21 cellular contexts compared by ENCODE assay signal in the genomic region with DNA sequence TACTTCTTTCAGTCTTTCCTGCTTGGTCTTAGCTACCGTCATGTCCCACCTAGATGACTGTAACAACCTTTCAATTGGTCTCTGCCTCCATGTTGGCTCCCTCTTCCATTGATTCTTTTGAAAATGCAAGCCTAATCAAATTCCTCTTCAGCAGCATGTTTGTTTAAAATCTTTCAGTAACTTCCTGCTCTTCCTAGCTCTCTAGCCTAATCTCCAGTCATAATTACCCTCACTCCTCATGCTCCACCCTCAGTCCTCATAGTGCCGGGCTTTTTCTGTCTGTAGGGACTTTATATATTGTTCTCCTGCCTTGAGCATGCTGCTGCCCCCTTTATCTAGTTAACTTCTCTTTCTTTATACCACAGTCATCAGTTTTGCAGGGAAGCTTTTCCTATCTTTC. TPM values are rescaled to one million over a fixed set of nuclear protein-coding genes. Genes with fewer than 3 reads are reported as not detected.
DNase-seq lines count a peak whose midpoint lies in the region; ATAC-seq, FAIRE-seq and TF ChIP-seq lines count a peak whose summit lies in the region.
"Had no signal": no experiment of that assay in that cellular context is flagged by ENCODE, and none has a peak within 500 bp of the region (broad histone marks: within the 10 kb centered on the region; RNA-seq: fewer than 3 reads in every experiment).

No MANE protein-coding gene starts in this region.

- TF ChIP-seq CTCF in glutamatergic neuron (IDR thresholded peaks at IDR 0.05; ENCODE audit: partially characterized antibody, unreplicated experiment) (no peak), osteocyte (IDR thresholded peaks at IDR 0.05) (no peak)

- no peak for DNase-seq in GM12892 (ENCODE audit: insufficient read length)
- no peak for DNase-seq in T-helper 17 cell
- DNase-seq in glutamatergic neuron = no peak
- no peak for DNase-seq in osteocyte (ENCODE audit: extremely low spot score, unreplicated experiment)
- no peak for DNase-seq in pons (ENCODE audit: low spot score)
- no peak for DNase-seq in activated CD4-positive, alpha-beta T cell treated with anti-CD3 and anti-CD28 coated beads, Interleukin-2, amount 10 ng/mL, durations not matched to agents 7 days and 5 days
- DNase-seq in OCI-M1 (lab: John Stamatoyannopoulos, UW) = no peak
- DNase-seq in natural killer cell treated with Interleukin-12 subunit alpha and Interleukin-12 subunit beta and Interleukin-15 and Interleukin-18, amount 100 ng/mL, for 72 hours (ENCODE audit: low spot score) = no peak
- DNase-seq: ACHN; CD4-positive, alpha-beta T cell; DMS79 treated with DMSO at 0.1 percent for 48 hours; GDM1; KBM-7; NCI-H1436 treated with DMSO at 0.1 percent for 48 hours; NCI-H2081; NCI-H2227 treated with DMSO at 0.1 percent for 48 hours; NCI-H69; NK-92 treated with Interleukin-12 subunit alpha and Interleukin-12 subunit beta, amount 100 ng/mL, for 24 hours; PC-9; SK-N-SH had no signal

- ATAC-seq in T-helper 17 cell = no peak
- no peak for ATAC-seq in natural killer cell treated with Interleukin-12 subunit alpha and Interleukin-12 subunit beta and Interleukin-15 and Interleukin-18, amount 100 ng/mL, for 72 hours

- TF ChIP-seq POLR2A in GM12892 (IDR thresholded peaks at IDR 0.05; ENCODE audit: low read depth, low read length) = no peak

- no peaks in the 10 kb centered on the region for H3K9me3 ChIP-seq in T-helper 17 cell (ENCODE audit: control insufficient read depth, low read length, poor library complexity, severe bottlenecking)
- H3K9me3 ChIP-seq: SK-N-SH had no signal

- H3K4me1 Mint-ChIP-seq in T-helper 17 cell (peaks cover 11% of the 10 kb centered on the region), glutamatergic neuron (ENCODE audit: low read depth, unreplicated experiment) (peaks cover 9% of the 10 kb centered on the region), osteocyte (ENCODE audit: unreplicated experiment) (peaks cover 33% of the 10 kb centered on the region)
- H3K4me1 Mint-ChIP-seq in activated CD4-positive, alpha-beta T cell treated with anti-CD3 and anti-CD28 coated beads, Interleukin-2, amount 10 ng/mL, durations not matched to agents 7 days and 5 days = peaks cover 2% of the 10 kb centered on the region
- peaks cover 11 to 25% of the 10 kb centered on the region in 2 donors for H3K4me1 Mint-ChIP-seq in natural killer cell treated with Interleukin-12 subunit alpha and Interleukin-12 subunit beta and Interleukin-15 and Interleukin-18, amount 100 ng/mL, for 72 hours (ENCODE audit: low read depth in 2 of 2)

- H3K9me3 Mint-ChIP-seq in glutamatergic neuron (ENCODE audit: unreplicated experiment) (peaks cover 2% of the 10 kb centered on the region), osteocyte (ENCODE audit: unreplicated experiment) (no peaks in the 10 kb centered on the region)
- no peaks in the 10 kb centered on the region for H3K9me3 Mint-ChIP-seq in activated CD4-positive, alpha-beta T cell treated with anti-CD3 and anti-CD28 coated beads, Interleukin-2, amount 10 ng/mL, durations not matched to agents 7 days and 5 days
- H3K9me3 Mint-ChIP-seq in natural killer cell treated with Interleukin-12 subunit alpha and Interleukin-12 subunit beta and Interleukin-15 and Interleukin-18, amount 100 ng/mL, for 72 hours = no peaks in the 10 kb centered on the region
- H3K9me3 Mint-ChIP-seq: CD4-positive, alpha-beta T cell had no signal

- H3K4me3 Mint-ChIP-seq in T-helper 17 cell (no peak overlapping the region), glutamatergic neuron (ENCODE audit: unreplicated experiment) (peak overlapping the region; percentile 1), osteocyte (ENCODE audit: unreplicated experiment) (no peak overlapping the region)
- H3K4me3 Mint-ChIP-seq in activated CD4-positive, alpha-beta T cell treated with anti-CD3 and anti-CD28 coated beads, Interleukin-2, amount 10 ng/mL, durations not matched to agents 7 days and 5 days = no peak overlapping the region
- H3K4me3 Mint-ChIP-seq in natural killer cell treated with Interleukin-12 subunit alpha and Interleukin-12 subunit beta and Interleukin-15 and Interleukin-18, amount 100 ng/mL, for 72 hours = no peak overlapping the region
- H3K4me3 Mint-ChIP-seq: CD4-positive, alpha-beta T cell had no signal

- CTCF ChIA-PET in activated CD4-positive, alpha-beta T cell treated with anti-CD3 and anti-CD28 coated beads, Interleukin-2, amount 10 ng/mL, durations not matched to agents 7 days and 5 days (lab: Charles Lee) = no interaction called here

- POLR2A ChIA-PET in activated CD4-positive, alpha-beta T cell treated with anti-CD3 and anti-CD28 coated beads, Interleukin-2, amount 10 ng/mL, durations not matched to agents 7 days and 5 days (lab: Charles Lee) = no interaction called here

- FAIRE-seq in GM12892 (lab: Jason Lieb, UNC) = peak; percentile 42
- FAIRE-seq: H54 had no signal

- H3K36me3 Mint-ChIP-seq in T-helper 17 cell (ENCODE audit: low read depth) (no peaks in the 10 kb centered on the region), glutamatergic neuron (ENCODE audit: unreplicated experiment) (no peaks in the 10 kb centered on the region), osteocyte (ENCODE audit: unreplicated experiment) (no peaks in the 10 kb centered on the region)
- H3K36me3 Mint-ChIP-seq in activated CD4-positive, alpha-beta T cell treated with anti-CD3 and anti-CD28 coated beads, Interleukin-2, amount 10 ng/mL, durations not matched to agents 7 days and 5 days (ENCODE audit: low read depth) = peaks cover 5% of the 10 kb centered on the region
- H3K36me3 Mint-ChIP-seq in natural killer cell treated with Interleukin-12 subunit alpha and Interleukin-12 subunit beta and Interleukin-15 and Interleukin-18, amount 100 ng/mL, for 72 hours = peaks cover 6% of the 10 kb centered on the region

- H3K27me3 Mint-ChIP-seq in T-helper 17 cell (no peaks in the 10 kb centered on the region), glutamatergic neuron (ENCODE audit: unreplicated experiment) (no peaks in the 10 kb centered on the region), osteocyte (ENCODE audit: unreplicated experiment) (no peaks in the 10 kb centered on the region)
- no peaks in the 10 kb centered on the region for H3K27me3 Mint-ChIP-seq in activated CD4-positive, alpha-beta T cell treated with anti-CD3 and anti-CD28 coated beads, Interleukin-2, amount 10 ng/mL, durations not matched to agents 7 days and 5 days
- no peaks in the 10 kb centered on the region for H3K27me3 Mint-ChIP-seq in natural killer cell treated with Interleukin-12 subunit alpha and Interleukin-12 subunit beta and Interleukin-15 and Interleukin-18, amount 100 ng/mL, for 72 hours
- H3K27me3 Mint-ChIP-seq: CD4-positive, alpha-beta T cell had no signal

- H3K27ac Mint-ChIP-seq in T-helper 17 cell (peak overlapping the region; percentile 0), glutamatergic neuron (ENCODE audit: unreplicated experiment) (no peak overlapping the region), osteocyte (ENCODE audit: unreplicated experiment) (peak overlapping the region; percentile 36)
- no peak overlapping the region for H3K27ac Mint-ChIP-seq in activated CD4-positive, alpha-beta T cell treated with anti-CD3 and anti-CD28 coated beads, Interleukin-2, amount 10 ng/mL, durations not matched to agents 7 days and 5 days
- no peak overlapping the region for H3K27ac Mint-ChIP-seq in natural killer cell treated with Interleukin-12 subunit alpha and Interleukin-12 subunit beta and Interleukin-15 and Interleukin-18, amount 100 ng/mL, for 72 hours
- H3K27ac Mint-ChIP-seq: CD4-positive, alpha-beta T cell had no signal

RNA-seq across cellular contexts. Expression of a gene that starts 12.1 kb away (rescaled TPM):
- 91.6 TPM for polyA plus RNA-seq in GM12892 (2012; ENCODE audit: missing spikeins)
- 10 to 100 TPM; 13.2 to 20.4 TPM for total RNA-seq in T-helper 17 cell
- 27.5 TPM for total RNA-seq in glutamatergic neuron (ENCODE audit: unreplicated experiment)
- 44.4 and 46.0 TPM in 2 replicates for total RNA-seq in osteocyte
- total RNA-seq in activated CD4-positive, alpha-beta T cell treated with anti-CD3 and anti-CD28 coated beads, Interleukin-2, amount 10 ng/mL, durations not matched to agents 7 days and 5 days = 10 to 100 TPM in 1 of 2 experiments, 1 to 10 TPM in 1; 9.0 to 12.0 TPM
- total RNA-seq in natural killer cell treated with Interleukin-12 subunit alpha and Interleukin-12 subunit beta and Interleukin-15 and Interleukin-18, amount 100 ng/mL, for 72 hours = 10 to 100 TPM; 20.6 to 30.6 TPM

RNA-seq across cellular contexts. Expression of a gene that starts 17.7 kb away (rescaled TPM):
- polyA plus RNA-seq in GM12892 (2012; ENCODE audit: missing spikeins) = 33.4 TPM
- total RNA-seq in T-helper 17 cell (10 to 100 TPM; 41.9 to 50.0 TPM), glutamatergic neuron (ENCODE audit: unreplicated experiment) (28.4 TPM), osteocyte (45.8 and 54.0 TPM in 2 replicates)
- 10 to 100 TPM; 32.4 to 44.3 TPM for total RNA-seq in activated CD4-positive, alpha-beta T cell treated with anti-CD3 and anti-CD28 coated beads, Interleukin-2, amount 10 ng/mL, durations not matched to agents 7 days and 5 days
- 10 to 100 TPM; 21.5 to 37.0 TPM for total RNA-seq in natural killer cell treated with Interleukin-12 subunit alpha and Interleukin-12 subunit beta and Interleukin-15 and Interleukin-18, amount 100 ng/mL, for 72 hours

Comparison
In these comparisons a context has a peak if more than half of its experiments do, and no peak if none do; other contexts are left out.
1. H3K27ac Mint-ChIP-seq: peak in T-helper 17 cell (single experiment) and osteocyte (single experiment); none in glutamatergic neuron (single experiment), activated CD4-positive, alpha-beta T cell treated with anti-CD3 and anti-CD28 coated beads, Interleukin-2, amount 10 ng/mL, durations not matched to agents 7 days and 5 days (single experiment) and natural killer cell treated with Interleukin-12 subunit alpha and Interleukin-12 subunit beta and Interleukin-15 and Interleukin-18, amount 100 ng/mL, for 72 hours (0 of 2).